ENCODE assay signal across 1 cellular context in the genomic region with DNA sequence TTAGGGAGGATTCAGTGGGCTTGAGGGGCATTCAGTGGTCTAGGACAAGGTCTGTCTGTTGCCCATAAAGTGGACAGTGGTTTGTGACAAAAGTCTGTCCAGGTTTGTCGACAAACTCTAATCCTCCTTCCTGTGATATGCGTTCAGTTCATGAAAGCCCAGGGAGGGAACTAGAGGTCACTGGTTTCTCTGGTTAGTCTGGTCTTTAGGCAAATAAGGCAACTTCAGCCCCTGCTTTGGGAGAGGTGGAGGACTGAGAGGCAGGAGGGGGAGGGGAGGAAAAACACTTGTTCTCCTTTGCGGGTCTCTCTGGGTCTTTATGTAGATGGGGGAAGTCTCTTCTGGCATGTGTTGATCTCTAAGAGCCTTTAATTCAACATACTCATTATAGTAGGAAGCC.
TF ChIP-seq lines count a peak whose summit lies in the region.

No MANE protein-coding gene starts in this region.

TF ChIP-seq in GM23338, 12 proteins besides CTCF, POLR2A, EP300 and RAD21 (continued from another document):
- no peak for TF ChIP-seq ZNF462 (CRISPR knock-in tag; IDR thresholded peaks at IDR 0.05)
- TF ChIP-seq EZH2 (IDR thresholded peaks at IDR 0.05; ENCODE audit: low read depth, unreplicated experiment), result no peak
- no peak for TF ChIP-seq CREB1 (CRISPR knock-in tag; IDR thresholded peaks at IDR 0.05; ENCODE audit: low read depth)
- no peak for TF ChIP-seq EZH2phosphoT487 (IDR thresholded peaks at IDR 0.05; ENCODE audit: unreplicated experiment)
- no peak for TF ChIP-seq POLR2AphosphoS5 (IDR thresholded peaks at IDR 0.05; ENCODE audit: low read depth)
- TF ChIP-seq, protein P1, sequence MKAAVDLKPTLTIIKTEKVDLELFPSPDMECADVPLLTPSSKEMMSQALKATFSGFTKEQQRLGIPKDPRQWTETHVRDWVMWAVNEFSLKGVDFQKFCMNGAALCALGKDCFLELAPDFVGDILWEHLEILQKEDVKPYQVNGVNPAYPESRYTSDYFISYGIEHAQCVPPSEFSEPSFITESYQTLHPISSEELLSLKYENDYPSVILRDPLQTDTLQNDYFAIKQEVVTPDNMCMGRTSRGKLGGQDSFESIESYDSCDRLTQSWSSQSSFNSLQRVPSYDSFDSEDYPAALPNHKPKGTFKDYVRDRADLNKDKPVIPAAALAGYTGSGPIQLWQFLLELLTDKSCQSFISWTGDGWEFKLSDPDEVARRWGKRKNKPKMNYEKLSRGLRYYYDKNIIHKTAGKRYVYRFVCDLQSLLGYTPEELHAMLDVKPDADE (IDR thresholded peaks at IDR 0.05), result no peak
- no peak for TF ChIP-seq STAT1 (IDR thresholded peaks at IDR 0.05; ENCODE audit: unreplicated experiment)
- no peak for TF ChIP-seq NANOG (IDR thresholded peaks at IDR 0.05; ENCODE audit: borderline replicate concordance)
